34 cellular contexts compared by ENCODE assay signal in the genomic region with DNA sequence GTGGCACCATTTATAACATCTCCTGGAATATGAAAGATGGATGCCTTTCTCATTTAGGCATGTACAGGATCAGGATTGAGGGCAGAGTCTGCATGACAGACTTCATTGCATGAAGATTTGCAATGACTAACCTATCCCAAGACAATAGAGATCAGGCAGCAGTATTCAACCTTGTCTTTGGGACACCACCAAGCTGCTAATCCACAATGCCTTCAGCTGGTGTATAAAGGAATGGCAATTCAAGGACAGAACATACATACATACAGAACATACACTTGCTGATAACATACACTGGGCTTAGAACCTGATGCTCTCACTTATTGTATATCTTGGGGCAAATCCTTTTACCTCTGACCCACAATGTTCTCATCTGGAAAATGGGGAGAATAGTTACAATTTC. TPM values are rescaled to one million over a fixed set of nuclear protein-coding genes. Genes with fewer than 3 reads are reported as not detected.
"Had no signal": no experiment of that assay in that cellular context is flagged by ENCODE, and none has a peak within 500 bp of the region (broad histone marks: within the 10 kb centered on the region; RNA-seq: fewer than 3 reads in every experiment).

No MANE protein-coding gene starts in this region.

- DNase-seq: activated CD4-positive, alpha-beta T cell treated with anti-CD3 and anti-CD28 coated beads for 36 hours; activated CD4-positive, alpha-beta T cell treated with anti-CD3 and anti-CD28 coated beads, Interleukin-2, amount 10 ng/mL, durations not matched to agents 7 days and 5 days; activated CD4-positive, alpha-beta T cell treated with anti-CD3 and anti-CD28 coated beads, Interleukin-2, amount 50 U/mL, for 48 hours; activated CD8-positive, alpha-beta T cell treated with anti-CD3 and anti-CD28 coated beads, Interleukin-2, amount 10 ng/mL, durations not matched to agents 7 days and 5 days; activated gamma-delta T cell; activated naive CD4-positive, alpha-beta T cell treated with anti-CD3 and anti-CD28 coated beads for 36 hours; activated T-cell treated with anti-CD3 and anti-CD28 coated beads, Interleukin-2, amount 50 U/mL, for 24 hours; adrenal gland; body of pancreas; central memory CD4-positive, alpha-beta T cell; MM.1S; NCI-H1092; NCI-H1436 treated with DMSO at 0.1 percent for 48 hours; NCI-H1694 treated with DMSO at 0.1 percent for 48 hours; NCI-H2081; NCI-H226; NCI-H446 treated with DMSO at 0.1 percent for 48 hours; NCI-H524; NK-92 treated with Interleukin-12 subunit alpha and Interleukin-12 subunit beta, amount 100 ng/mL, for 24 hours; PC-3; Peyer's patch; RPMI8226; SHP77 treated with DMSO at 0.1 percent for 48 hours; SW 1271; T-helper 1 cell; T-helper 2 cell; T-helper 9 cell had no signal

- H3K27ac ChIP-seq: adrenal gland, body of pancreas, KMS-11, Peyer's patch, SJSA1, VCaP had no signal

- H3K27ac Mint-ChIP-seq: activated CD4-positive, alpha-beta T cell treated with anti-CD3 and anti-CD28 coated beads for 36 hours; activated CD4-positive, alpha-beta T cell treated with anti-CD3 and anti-CD28 coated beads, Interleukin-2, amount 10 ng/mL, durations not matched to agents 7 days and 5 days; activated CD8-positive, alpha-beta T cell treated with anti-CD3 and anti-CD28 coated beads, Interleukin-2, amount 10 ng/mL, durations not matched to agents 7 days and 5 days; activated naive CD4-positive, alpha-beta T cell treated with anti-CD3 and anti-CD28 coated beads for 36 hours; activated naive CD4-positive, alpha-beta T cell treated with anti-CD3 and anti-CD28 coated beads, Interleukin-2, amount 50 U/mL, for 72 hours; activated T-cell treated with anti-CD3 and anti-CD28 coated beads, Interleukin-2, amount 50 U/mL, for 24 hours; activated T-helper 2 cell treated with anti-CD3 and anti-CD28 coated beads, Interferon-gamma antibody, Interleukin-2, Interleukin-4, amounts not matched to agents 10 μg/mL and 5 μg/mL and 100 μg/mL, durations not matched to agents 14 hours and 24 hours and 36 hours had no signal

- H3K27me3 Mint-ChIP-seq: activated CD4-positive, alpha-beta T cell treated with anti-CD3 and anti-CD28 coated beads, Interleukin-2, amount 10 ng/mL, durations not matched to agents 7 days and 5 days; activated T-cell treated with anti-CD3 and anti-CD28 coated beads, Interleukin-2, amount 50 U/mL, for 24 hours had no signal

- H3K4me3 ChIP-seq: adrenal gland, body of pancreas, Peyer's patch, SJSA1 had no signal

- H3K9me3 ChIP-seq: adrenal gland, body of pancreas, Peyer's patch, SJSA1 had no signal

- FAIRE-seq: astrocyte, bronchial epithelial cell had no signal

- H3K27me3 ChIP-seq: adrenal gland, body of pancreas, Peyer's patch, SJSA1 had no signal

- H3K36me3 Mint-ChIP-seq: activated naive CD4-positive, alpha-beta T cell treated with anti-CD3 and anti-CD28 coated beads, Interleukin-2, amount 50 U/mL, for 72 hours had no signal

- ATAC-seq: activated CD4-positive, alpha-beta T cell treated with anti-CD3 and anti-CD28 coated beads for 36 hours; activated CD8-positive, alpha-beta T cell treated with anti-CD3 and anti-CD28 coated beads, Interleukin-2, amount 10 ng/mL, durations not matched to agents 7 days and 5 days; activated naive CD4-positive, alpha-beta T cell treated with anti-CD3 and anti-CD28 coated beads, Interleukin-2, amount 50 U/mL, for 72 hours; body of pancreas; PC-3 had no signal

- H3K4me3 Mint-ChIP-seq: activated CD4-positive, alpha-beta T cell treated with anti-CD3 and anti-CD28 coated beads for 36 hours; activated CD4-positive, alpha-beta T cell treated with anti-CD3 and anti-CD28 coated beads, Interleukin-2, amount 10 ng/mL, durations not matched to agents 7 days and 5 days; activated CD8-positive, alpha-beta T cell treated with anti-CD3 and anti-CD28 coated beads, Interleukin-2, amount 10 ng/mL, durations not matched to agents 7 days and 5 days; activated naive CD4-positive, alpha-beta T cell treated with anti-CD3 and anti-CD28 coated beads for 36 hours; activated T-cell treated with anti-CD3 and anti-CD28 coated beads, Interleukin-2, amount 50 U/mL, for 24 hours had no signal

- H3K9me3 Mint-ChIP-seq: activated T-helper 2 cell treated with anti-CD3 and anti-CD28 coated beads, Interferon-gamma antibody, Interleukin-2, Interleukin-4, amounts not matched to agents 10 μg/mL and 5 μg/mL and 100 μg/mL, durations not matched to agents 14 hours and 24 hours and 36 hours had no signal

- H3K4me1 ChIP-seq: adrenal gland, body of pancreas, Peyer's patch, SJSA1 had no signal

- H3K36me3 ChIP-seq: adrenal gland, Peyer's patch, SJSA1 had no signal

- H3K4me1 Mint-ChIP-seq: activated CD4-positive, alpha-beta T cell treated with anti-CD3 and anti-CD28 coated beads for 36 hours; activated CD4-positive, alpha-beta T cell treated with anti-CD3 and anti-CD28 coated beads, Interleukin-2, amount 10 ng/mL, durations not matched to agents 7 days and 5 days had no signal

- H3K9ac ChIP-seq: KMS-11 had no signal

- H3K4me2 ChIP-seq: KMS-11 had no signal

RNA-seq across cellular contexts. Expression of a gene that starts 11.5 kb away (rescaled TPM):
- total RNA-seq: activated CD4-positive, alpha-beta T cell treated with anti-CD3 and anti-CD28 coated beads for 36 hours; activated CD4-positive, alpha-beta T cell treated with anti-CD3 and anti-CD28 coated beads, Interleukin-2, amount 10 ng/mL, durations not matched to agents 7 days and 5 days; activated CD8-positive, alpha-beta T cell treated with anti-CD3 and anti-CD28 coated beads, Interleukin-2, amount 10 ng/mL, durations not matched to agents 7 days and 5 days; activated naive CD4-positive, alpha-beta T cell treated with anti-CD3 and anti-CD28 coated beads for 36 hours; activated naive CD4-positive, alpha-beta T cell treated with anti-CD3 and anti-CD28 coated beads, Interleukin-2, amount 50 U/mL, for 72 hours; activated T-helper 2 cell treated with anti-CD3 and anti-CD28 coated beads, Interferon-gamma antibody, Interleukin-2, Interleukin-4, amounts not matched to agents 10 μg/mL and 5 μg/mL and 100 μg/mL, durations not matched to agents 14 hours and 24 hours and 36 hours; PC-3; SJSA1 had no signal
